In genomic region chr11:47376183-47376542, GRCh38 we compare ENCODE assay signal across 12 cellular contexts. TPM values are rescaled to one million over a fixed set of nuclear protein-coding genes. Genes with fewer than 3 reads are reported as not detected.
A peak's percentile ranks its signal among the peaks of the same experiment; 100 is the strongest.
DNase-seq lines count a peak whose midpoint lies in the region; ATAC-seq, FAIRE-seq and TF ChIP-seq lines count a peak whose summit lies in the region.
"Had no signal": no experiment of that assay in that cellular context is flagged by ENCODE, and none has a peak within 500 bp of the region (broad histone marks: within the 10 kb centered on the region; RNA-seq: fewer than 3 reads in every experiment).

No MANE protein-coding gene starts in this region.

- no peaks in the 10 kb centered on the region for H4K20me1 ChIP-seq in HepG2 (ENCODE audit: insufficient read depth, low read length)

- no peaks in the 10 kb centered on the region for H3K27me3 ChIP-seq in liver (ENCODE audit: control insufficient read depth in 4 of 4, insufficient read depth in 4 of 4, low read length in 3 of 4)
- H3K27me3 ChIP-seq in HepG2 (ENCODE audit: control insufficient read depth in 1 of 2, insufficient read depth in 2 of 2, low read length in 2 of 2), result peaks cover 2% of the 10 kb centered on the region in 2 experiments; a peak in 1 of 5 replicates
- no peaks in the 10 kb centered on the region for H3K27me3 ChIP-seq in right lobe of liver
- no peaks in the 10 kb centered on the region for H3K27me3 ChIP-seq in upper lobe of left lung
- H3K27me3 ChIP-seq: hepatocyte had no signal

- peak overlapping the region in 1 of 2 donors; percentile 72 for H3K27ac ChIP-seq in liver (ENCODE audit: low read depth in 1 of 2, low read length in 2 of 2)
- no peak overlapping the region for H3K27ac ChIP-seq in HepG2 (ENCODE audit: extremely low read length, insufficient read depth, low read length)
- H3K27ac ChIP-seq in right lobe of liver, result peak overlapping the region in 1 of 3 donors; percentile 26
- peak overlapping the region; percentile 83 to 97 (median 89) for H3K27ac ChIP-seq in upper lobe of left lung
- H3K27ac ChIP-seq: hepatocyte had no signal

- H3K36me3 ChIP-seq in liver (ENCODE audit: control insufficient read depth in 4 of 4, insufficient read depth in 3 of 4, low read depth in 1 of 4, low read length in 3 of 4), result no peaks in the 10 kb centered on the region
- no peaks in the 10 kb centered on the region for H3K36me3 ChIP-seq in HepG2 (replicated peaks in 1 of 2; ENCODE audit: control insufficient read depth in 1 of 2, insufficient read depth in 2 of 2, low read length in 2 of 2)
- no peaks in the 10 kb centered on the region for H3K36me3 ChIP-seq in right lobe of liver
- no peaks in the 10 kb centered on the region for H3K36me3 ChIP-seq in upper lobe of left lung

- TF ChIP-seq POLR2A in HepG2 (IDR thresholded peaks at IDR 0.05; ENCODE audit: insufficient read depth in 1 of 2, low read depth in 2 of 2, low read length in 2 of 2), result no peak
- no peak for TF ChIP-seq POLR2A in right lobe of liver (IDR thresholded peaks at IDR 0.05)
- TF ChIP-seq POLR2A in upper lobe of left lung (IDR thresholded peaks at IDR 0.05), result no peak

- TF ChIP-seq RAD21 in liver (IDR thresholded peaks at IDR 0.05), result no peak
- no peak for TF ChIP-seq RAD21 in HepG2 (CRISPR knock-in tag; IDR thresholded peaks at IDR 0.05)

- POLR2A ChIA-PET in HepG2 (lab: Yijun Ruan, JAX), result interaction anchor here (0.6 kb wide), 1 partner anchor 82 kb away, joined by 3 read pairs; no protein-coding TSS in a partner anchor

- in situ Hi-C loops in HepG2 (cut with HindIII; ENCODE audit: extremely low pct_ligation_motif_present, low pct_unique_long_range_greater_than_20kb), result loop anchor here (10.0 kb wide), 1 partner anchor 79 kb away; no protein-coding TSS in a partner anchor

- H3K4me3 ChIP-seq in liver (ENCODE audit: low read depth in 1 of 3, low read length in 3 of 3), result peak overlapping the region in 2 of 3 donors; percentile 0 to 14
- H3K4me3 ChIP-seq in HepG2 (replicated peaks in 1 of 3; ENCODE audit: insufficient read depth in 1 of 3, low read depth in 2 of 3, low read length in 3 of 3), result no peak overlapping the region
- H3K4me3 ChIP-seq in right lobe of liver, result peak overlapping the region in 2 of 3 donors; percentile 6 to 44
- H3K4me3 ChIP-seq in upper lobe of left lung, result peak overlapping the region; percentile 4 to 48 (median 42)
- H3K4me3 ChIP-seq: hepatocyte had no signal

- H3K4me2 ChIP-seq in HepG2 (ENCODE audit: low read depth, low read length), result no peak overlapping the region
- H3K4me2 ChIP-seq: hepatocyte had no signal

- no peak overlapping the region for H2AFZ ChIP-seq in HepG2 (ENCODE audit: low read length)
- H2AFZ ChIP-seq: hepatocyte had no signal

- H3K79me2 ChIP-seq in HepG2 (ENCODE audit: insufficient read depth, low read length), result no peaks in the 10 kb centered on the region
- H3K79me2 ChIP-seq: hepatocyte had no signal

- DNase-seq in HepG2 (ENCODE audit: low spot score) (no peak), right lobe of liver (no peak), upper lobe of left lung (no peak), SIG-M5 treated with dmso at 0.1 percent for 504 hours (lab: John Stamatoyannopoulos, UW; ENCODE audit: unreplicated experiment) (no peak)
- DNase-seq: effector memory CD4-positive, alpha-beta T cell; NCI-H1436 treated with DMSO at 0.1 percent for 48 hours; small intestine had no signal

- CTCF ChIA-PET in HepG2 (lab: Yijun Ruan, JAX; ENCODE audit: low intra/inter-chr PET ratio, low total read pairs), result no interaction called here

- intact Hi-C loops in HepG2 (cut with micrococcal nuclease; ENCODE audit: unreplicated experiment), result no loop called here
- intact Hi-C loops in right lobe of liver (cut with DNase I), result loop anchor here (5.0 to 10.0 kb wide), 2 partner anchors 49 to 76 kb away; partner anchors contain the start of gene PSMC3 (in 1 of the 2)

- WGBS in liver, result 80% methylated on average over 6 of the region's 6 CpGs
- WGBS in HepG2 (ENCODE audit: low lambda C conversion rate), result 35% methylated on average over 6 of the region's 6 CpGs
- WGBS in right lobe of liver (ENCODE audit: insufficient coverage, low coverage, low lambda C conversion rate, missing lambda C conversion rate), result 58% methylated on average over 2 of the region's 6 CpGs
- 52 to 72% methylated on average over 6 of the region's 6 CpGs for WGBS in upper lobe of left lung, 2 donors

- TF ChIP-seq CTCF in liver (IDR thresholded peaks at IDR 0.05; ENCODE audit: low read depth, low read length, missing input control), result no peak
- TF ChIP-seq CTCF in HepG2 (CRISPR knock-in tag; IDR thresholded peaks at IDR 0.05), result no peak
- no peak for TF ChIP-seq CTCF in right lobe of liver (IDR thresholded peaks at IDR 0.05)
- TF ChIP-seq CTCF in upper lobe of left lung (IDR thresholded peaks at IDR 0.05), result no peak

- no peak for FAIRE-seq in HepG2 (lab: Jason Lieb, UNC)
- FAIRE-seq: small intestine had no signal

- ATAC-seq in HepG2 (no peak), right lobe of liver (no peak), upper lobe of left lung (ENCODE audit: low FRiP score in 2 of 2) (no peak), HG03025 (IDR thresholded peaks at IDR 0.05; ENCODE audit: low FRiP score, unreplicated experiment) (no peak)

- BruUV-seq in HepG2 (replicated peaks; lab: Mats Ljungman, UMichigan), result no TSS peak

- H3K4me1 ChIP-seq in liver (ENCODE audit: control insufficient read depth in 4 of 4, insufficient read depth in 4 of 4, low read length in 3 of 4) (peaks cover 0 to 2% (median 0%) of the 10 kb centered on the region in 4 donors), HepG2 (ENCODE audit: insufficient read depth, low read length) (peaks cover 12% of the 10 kb centered on the region; the same call in 1 of the 2 replicates), right lobe of liver (peaks cover 0 to 2% (median 0%) of the 10 kb centered on the region in 4 donors), upper lobe of left lung (peaks cover 5 to 11% (median 7%) of the 10 kb centered on the region in 4 donors)

- TF ChIP-seq EP300 in HepG2 (IDR thresholded peaks at IDR 0.05; ENCODE audit: low read depth in 2 of 2, low read length in 2 of 2), result no peak
- no peak for TF ChIP-seq EP300 in HepG2 (CRISPR knock-in tag; IDR thresholded peaks at IDR 0.05; ENCODE audit: borderline replicate concordance)
- no peak for TF ChIP-seq EP300 in upper lobe of left lung (IDR thresholded peaks at IDR 0.05)

- H3K9ac ChIP-seq in liver (ENCODE audit: low read depth in 1 of 2, low read length in 2 of 2) (no peak overlapping the region), HepG2 (ENCODE audit: insufficient read depth, low read depth, low read length) (no peak overlapping the region)

- H3K9me3 ChIP-seq in liver (ENCODE audit: control insufficient read depth in 4 of 4, low read length in 3 of 4), result no peaks in the 10 kb centered on the region
- H3K9me3 ChIP-seq in HepG2 (ENCODE audit: low read length), result no peaks in the 10 kb centered on the region
- H3K9me3 ChIP-seq in right lobe of liver, result no peaks in the 10 kb centered on the region
- no peaks in the 10 kb centered on the region for H3K9me3 ChIP-seq in upper lobe of left lung

RNA-seq across cellular contexts. Expression of gene SPI1, which starts 2.2 kb away (rescaled TPM):
- 10 to 100 TPM; 12.5 to 14.2 TPM for total RNA-seq in liver
- polyA plus RNA-seq in liver, result 10 to 100 TPM in 1 of 2 donors, 1 to 10 TPM in 1; 2.3 to 14.4 TPM
- total RNA-seq in HepG2 (2016; rRNA removed; fragmentation: Illumina TruSeq; extraction: Trizol), result not detected in 2 replicates
- total RNA-seq in HepG2 (2016; cell fraction: cytosol; rRNA removed; fragmentation: Illumina TruSeq; extraction: Trizol; ENCODE audit: low read depth), result not detected in 2 replicates
- not detected in 2 replicates for total RNA-seq in HepG2 (2016; cell fraction: insoluble cytoplasmic fraction; rRNA removed; fragmentation: Illumina TruSeq; extraction: Trizol)
- not detected in 2 replicates for total RNA-seq in HepG2 (2016; cell fraction: membrane; rRNA removed; fragmentation: Illumina TruSeq; extraction: Trizol)
- total RNA-seq in HepG2 (2016; cell fraction: nucleus; rRNA removed; fragmentation: Illumina TruSeq; extraction: Trizol), result not detected in 2 replicates
- not detected in 2 replicates for polyA plus RNA-seq in HepG2 (2011; rRNA removed)
- not detected in 2 replicates for polyA plus RNA-seq in HepG2 (2011; cell fraction: cytosol; rRNA removed)
- polyA plus RNA-seq in HepG2 (2011; cell fraction: nucleus; rRNA removed), result not detected in 2 replicates
- polyA plus RNA-seq in HepG2 (2012), result not detected in 2 replicates
- not detected in 2 replicates for polyA plus RNA-seq in HepG2 (2016; cell fraction: cytosol; fragmentation: Illumina TruSeq; extraction: Trizol; ENCODE audit: low read depth)
- polyA plus RNA-seq in HepG2 (2016; cell fraction: insoluble cytoplasmic fraction; fragmentation: Illumina TruSeq; extraction: Trizol; ENCODE audit: low read depth), result not detected in 2 replicates
- not detected in 2 replicates for polyA plus RNA-seq in HepG2 (2016; cell fraction: membrane; fragmentation: Illumina TruSeq; extraction: Trizol; ENCODE audit: low read depth)
- polyA plus RNA-seq in HepG2 (2016; cell fraction: nucleus; fragmentation: Illumina TruSeq; extraction: Trizol; ENCODE audit: insufficient read depth, low read depth), result not detected in 2 replicates
- 0.61 and 0.70 TPM in 2 replicates for polyA minus RNA-seq in HepG2 (2011; rRNA and poly(A)+ RNA removed; ENCODE audit: low replicate concordance)
- polyA minus RNA-seq in HepG2 (2011; cell fraction: cytosol; rRNA and poly(A)+ RNA removed), result not detected in 2 replicates
- polyA minus RNA-seq in HepG2 (2011; cell fraction: nucleus; rRNA and poly(A)+ RNA removed), result not detected in 2 replicates
- 10 to 100 TPM in 3 of 6 experiments, 1 to 10 TPM in 3; 7.5 to 29.1 (median 10.1) TPM for total RNA-seq in right lobe of liver
- 100 to 1,000 TPM in 5 of 6 donors, 10 to 100 TPM in 1; 52.8 to 275 (median 179) TPM for total RNA-seq in upper lobe of left lung
- total RNA-seq: HT1080; T-helper 1 cell treated with Interleukin-12 subunit alpha and Interleukin-12 subunit beta and Interleukin-4 antibody, amounts not matched to agents 30 ng/mL and 1 ng/mL, for 36 hours had no signal

RNA-seq across cellular contexts. Expression of gene MYBPC3, which starts 23.7 kb away (rescaled TPM):
- total RNA-seq in liver (under 1 TPM in 1 of 2 donors, not detected in 1; 0.25 TPM), HepG2 (2016; rRNA removed; fragmentation: Illumina TruSeq; extraction: Trizol) (not detected in 2 replicates), right lobe of liver (under 1 TPM in 5 of 6 experiments, not detected in 1; 0.04 to 0.24 (median 0.13) TPM), upper lobe of left lung (1 to 10 TPM in 3 of 6 donors, under 1 TPM in 2, not detected in 1; 0.61 to 1.8 (median 1.0) TPM)
- polyA plus RNA-seq in liver (under 1 TPM in 1 of 2 donors, not detected in 1; 0.01 TPM), HepG2 (2011; rRNA removed) (0.01 TPM in 1 of 2 replicates, not detected in the other)
- not detected in 2 replicates for total RNA-seq in HepG2 (2016; cell fraction: cytosol; rRNA removed; fragmentation: Illumina TruSeq; extraction: Trizol; ENCODE audit: low read depth)
- not detected in 2 replicates for total RNA-seq in HepG2 (2016; cell fraction: insoluble cytoplasmic fraction; rRNA removed; fragmentation: Illumina TruSeq; extraction: Trizol)
- not detected in 2 replicates for total RNA-seq in HepG2 (2016; cell fraction: membrane; rRNA removed; fragmentation: Illumina TruSeq; extraction: Trizol)
- total RNA-seq in HepG2 (2016; cell fraction: nucleus; rRNA removed; fragmentation: Illumina TruSeq; extraction: Trizol), result not detected in 2 replicates
- polyA plus RNA-seq in HepG2 (2011; cell fraction: cytosol; rRNA removed), result not detected in 2 replicates
- not detected in 2 replicates for polyA plus RNA-seq in HepG2 (2011; cell fraction: nucleus; rRNA removed)
- polyA plus RNA-seq in HepG2 (2012), result not detected in 2 replicates
- polyA plus RNA-seq in HepG2 (2016; cell fraction: cytosol; fragmentation: Illumina TruSeq; extraction: Trizol; ENCODE audit: low read depth), result not detected in 2 replicates
- not detected in 2 replicates for polyA plus RNA-seq in HepG2 (2016; cell fraction: insoluble cytoplasmic fraction; fragmentation: Illumina TruSeq; extraction: Trizol; ENCODE audit: low read depth)
- not detected in 2 replicates for polyA plus RNA-seq in HepG2 (2016; cell fraction: membrane; fragmentation: Illumina TruSeq; extraction: Trizol; ENCODE audit: low read depth)
- polyA plus RNA-seq in HepG2 (2016; cell fraction: nucleus; fragmentation: Illumina TruSeq; extraction: Trizol; ENCODE audit: insufficient read depth, low read depth), result not detected in 2 replicates
- polyA minus RNA-seq in HepG2 (2011; rRNA and poly(A)+ RNA removed; ENCODE audit: low replicate concordance), result not detected in 2 replicates
- not detected in 2 replicates for polyA minus RNA-seq in HepG2 (2011; cell fraction: cytosol; rRNA and poly(A)+ RNA removed)
- polyA minus RNA-seq in HepG2 (2011; cell fraction: nucleus; rRNA and poly(A)+ RNA removed), result not detected in 2 replicates
- total RNA-seq: HT1080; T-helper 1 cell treated with Interleukin-12 subunit alpha and Interleukin-12 subunit beta and Interleukin-4 antibody, amounts not matched to agents 30 ng/mL and 1 ng/mL, for 36 hours had no signal

RNA-seq across cellular contexts. Expression of gene SLC39A13, which starts 32.2 kb away (rescaled TPM):
- total RNA-seq in liver (10 to 100 TPM in 1 of 2 donors, 1 to 10 TPM in 1; 8.2 to 13.0 TPM), HepG2 (2016; rRNA removed; fragmentation: Illumina TruSeq; extraction: Trizol) (7.2 and 15.3 TPM in 2 replicates), right lobe of liver (10 to 100 TPM in 5 of 6 experiments, 1 to 10 TPM in 1; 9.8 to 21.2 (median 13.1) TPM), upper lobe of left lung (10 to 100 TPM; 47.9 to 98.8 (median 62.8) TPM)
- polyA plus RNA-seq in liver (10 to 100 TPM in 1 of 2 donors, 1 to 10 TPM in 1; 8.4 to 17.5 TPM), HepG2 (2011; rRNA removed) (30.5 and 40.7 TPM in 2 replicates)
- total RNA-seq in HepG2 (2016; cell fraction: cytosol; rRNA removed; fragmentation: Illumina TruSeq; extraction: Trizol; ENCODE audit: low read depth), result 5.8 and 6.7 TPM in 2 replicates
- 5.9 and 15.1 TPM in 2 replicates for total RNA-seq in HepG2 (2016; cell fraction: insoluble cytoplasmic fraction; rRNA removed; fragmentation: Illumina TruSeq; extraction: Trizol)
- 12.4 and 12.8 TPM in 2 replicates for total RNA-seq in HepG2 (2016; cell fraction: membrane; rRNA removed; fragmentation: Illumina TruSeq; extraction: Trizol)
- 13.7 and 15.1 TPM in 2 replicates for total RNA-seq in HepG2 (2016; cell fraction: nucleus; rRNA removed; fragmentation: Illumina TruSeq; extraction: Trizol)
- polyA plus RNA-seq in HepG2 (2011; cell fraction: cytosol; rRNA removed), result 23.0 and 34.8 TPM in 2 replicates
- polyA plus RNA-seq in HepG2 (2011; cell fraction: nucleus; rRNA removed), result 143 and 176 TPM in 2 replicates
- 13.2 and 20.5 TPM in 2 replicates for polyA plus RNA-seq in HepG2 (2012)
- polyA plus RNA-seq in HepG2 (2016; cell fraction: cytosol; fragmentation: Illumina TruSeq; extraction: Trizol; ENCODE audit: low read depth), result 9.4 and 9.7 TPM in 2 replicates
- polyA plus RNA-seq in HepG2 (2016; cell fraction: insoluble cytoplasmic fraction; fragmentation: Illumina TruSeq; extraction: Trizol; ENCODE audit: low read depth), result 6.9 and 7.7 TPM in 2 replicates
- polyA plus RNA-seq in HepG2 (2016; cell fraction: membrane; fragmentation: Illumina TruSeq; extraction: Trizol; ENCODE audit: low read depth), result 11.6 and 15.3 TPM in 2 replicates
- 31.2 and 34.6 TPM in 2 replicates for polyA plus RNA-seq in HepG2 (2016; cell fraction: nucleus; fragmentation: Illumina TruSeq; extraction: Trizol; ENCODE audit: insufficient read depth, low read depth)
- 14.8 and 27.8 TPM in 2 replicates for polyA minus RNA-seq in HepG2 (2011; rRNA and poly(A)+ RNA removed; ENCODE audit: low replicate concordance)
- 8.2 and 8.5 TPM in 2 replicates for polyA minus RNA-seq in HepG2 (2011; cell fraction: cytosol; rRNA and poly(A)+ RNA removed)
- 15.2 and 17.7 TPM in 2 replicates for polyA minus RNA-seq in HepG2 (2011; cell fraction: nucleus; rRNA and poly(A)+ RNA removed)

RNA-seq across cellular contexts. Expression of gene PSMC3, which starts 50.1 kb away (rescaled TPM):
- total RNA-seq in liver (10 to 100 TPM; 58.0 to 96.6 TPM), HepG2 (2016; rRNA removed; fragmentation: Illumina TruSeq; extraction: Trizol) (214 and 279 TPM in 2 replicates), right lobe of liver (10 to 100 TPM; 52.5 to 98.1 (median 63.3) TPM), upper lobe of left lung (100 to 1,000 TPM in 3 of 6 donors, 10 to 100 TPM in 3; 70.1 to 116 (median 99.8) TPM)
- polyA plus RNA-seq in liver (100 to 1,000 TPM; 110 TPM), HepG2 (2011; rRNA removed) (66.7 and 75.8 TPM in 2 replicates)
- 50.9 and 53.3 TPM in 2 replicates for total RNA-seq in HepG2 (2016; cell fraction: cytosol; rRNA removed; fragmentation: Illumina TruSeq; extraction: Trizol; ENCODE audit: low read depth)
- 219 and 288 TPM in 2 replicates for total RNA-seq in HepG2 (2016; cell fraction: insoluble cytoplasmic fraction; rRNA removed; fragmentation: Illumina TruSeq; extraction: Trizol)
- 67.5 and 75.1 TPM in 2 replicates for total RNA-seq in HepG2 (2016; cell fraction: membrane; rRNA removed; fragmentation: Illumina TruSeq; extraction: Trizol)
- total RNA-seq in HepG2 (2016; cell fraction: nucleus; rRNA removed; fragmentation: Illumina TruSeq; extraction: Trizol), result 86.3 and 92.9 TPM in 2 replicates
- 95.2 and 102 TPM in 2 replicates for polyA plus RNA-seq in HepG2 (2011; cell fraction: cytosol; rRNA removed)
- 41.7 and 44.9 TPM in 2 replicates for polyA plus RNA-seq in HepG2 (2011; cell fraction: nucleus; rRNA removed)
- polyA plus RNA-seq in HepG2 (2012), result 71.8 and 98.0 TPM in 2 replicates
- 52.7 and 54.7 TPM in 2 replicates for polyA plus RNA-seq in HepG2 (2016; cell fraction: cytosol; fragmentation: Illumina TruSeq; extraction: Trizol; ENCODE audit: low read depth)
- 298 and 314 TPM in 2 replicates for polyA plus RNA-seq in HepG2 (2016; cell fraction: insoluble cytoplasmic fraction; fragmentation: Illumina TruSeq; extraction: Trizol; ENCODE audit: low read depth)
- polyA plus RNA-seq in HepG2 (2016; cell fraction: membrane; fragmentation: Illumina TruSeq; extraction: Trizol; ENCODE audit: low read depth), result 58.7 and 63.6 TPM in 2 replicates
- polyA plus RNA-seq in HepG2 (2016; cell fraction: nucleus; fragmentation: Illumina TruSeq; extraction: Trizol; ENCODE audit: insufficient read depth, low read depth), result 117 and 127 TPM in 2 replicates
- polyA minus RNA-seq in HepG2 (2011; rRNA and poly(A)+ RNA removed; ENCODE audit: low replicate concordance), result 52.6 and 310 TPM in 2 replicates
- 39.1 and 44.3 TPM in 2 replicates for polyA minus RNA-seq in HepG2 (2011; cell fraction: cytosol; rRNA and poly(A)+ RNA removed)
- 51.1 and 58.3 TPM in 2 replicates for polyA minus RNA-seq in HepG2 (2011; cell fraction: nucleus; rRNA and poly(A)+ RNA removed)

Comparison
In these comparisons a context has a peak if more than half of its experiments do, and no peak if none do; other contexts are left out.
1. H3K4me3 ChIP-seq: peak in liver (2 of 3), right lobe of liver (2 of 3) and upper lobe of left lung (4 of 4); none in HepG2 (0 of 3).
2. RNA of gene SPI1, which starts 2.2 kb away (total RNA-seq): 52.8 to 275 TPM in upper lobe of left lung, 12.5 to 14.2 TPM in liver and 7.5 to 29.1 TPM in right lobe of liver; not detected in HepG2; every median in the first group is over 4 times any median in the second.